In genomic region chr10:101014230-101014884, GRCh38 we compare ENCODE assay signal across 8 cellular contexts. TPM values are rescaled to one million over a fixed set of nuclear protein-coding genes. Genes with fewer than 3 reads are reported as not detected.
A peak's percentile ranks its signal among the peaks of the same experiment; 100 is the strongest.
DNase-seq lines count a peak whose midpoint lies in the region; ATAC-seq and TF ChIP-seq lines count a peak whose summit lies in the region.

No MANE protein-coding gene starts in this region.

- DNase-seq in GOT3 (lab: John Stamatoyannopoulos, UW) (peak; percentile 27), OCI-M2 (lab: John Stamatoyannopoulos, UW; ENCODE audit: unreplicated experiment) (peak; percentile 68), fibroblast of villous mesenchyme (ENCODE audit: low read depth) (peak; percentile 67), omental fat pad (ENCODE audit: low spot score) (peak; percentile 97), thyroid gland (peak; percentile 79 to 83)
- peak; percentile 58 for DNase-seq in activated T-helper 2 cell treated with anti-CD3 and anti-CD28 coated beads, Interferon-gamma antibody, Interleukin-2, Interleukin-4, amounts not matched to agents 10 μg/mL and 5 μg/mL and 100 μg/mL, durations not matched to agents 14 hours and 24 hours and 36 hours (ENCODE audit: low spot score)

- H3K9ac ChIP-seq in BLaER1 treated with 17β-estradiol and CSF1 and Interleukin-3, amounts not matched to agents 10 nM and 100 nM = no peak overlapping the region

- no peaks in the 10 kb centered on the region for H3K36me3 Mint-ChIP-seq in activated T-helper 2 cell treated with anti-CD3 and anti-CD28 coated beads, Interferon-gamma antibody, Interleukin-2, Interleukin-4, amounts not matched to agents 10 μg/mL and 5 μg/mL and 100 μg/mL, durations not matched to agents 14 hours and 24 hours and 36 hours (ENCODE audit: low read depth)

- intact Hi-C loops in activated T-helper 2 cell treated with anti-CD3 and anti-CD28 coated beads, Interferon-gamma antibody, Interleukin-2, Interleukin-4, amounts not matched to agents 10 μg/mL and 5 μg/mL and 100 μg/mL, durations not matched to agents 14 hours and 24 hours and 36 hours (cut with micrococcal nuclease) = loop anchor here (5.0 kb wide), 1 partner anchor 47 kb away; the partner anchor contains the start of gene SEMA4G
- intact Hi-C loops in thyroid gland (cut with DNase I) = no loop called here

- no peaks in the 10 kb centered on the region for H3K9me3 ChIP-seq in BLaER1 treated with 17β-estradiol and CSF1 and Interleukin-3, amounts not matched to agents 10 nM and 100 nM (replicated peaks in 1 of 11)
- no peaks in the 10 kb centered on the region for H3K9me3 ChIP-seq in thyroid gland

- 20 to 21% methylated on average over 11 of the region's 11 CpGs for WGBS in thyroid gland, 2 donors

- peak overlapping the region; percentile 40 for H3K27ac Mint-ChIP-seq in activated T-helper 2 cell treated with anti-CD3 and anti-CD28 coated beads, Interferon-gamma antibody, Interleukin-2, Interleukin-4, amounts not matched to agents 10 μg/mL and 5 μg/mL and 100 μg/mL, durations not matched to agents 14 hours and 24 hours and 36 hours

- H3K4me1 ChIP-seq in BLaER1 treated with 17β-estradiol and CSF1 and Interleukin-3, amounts not matched to agents 10 nM and 100 nM = peaks cover 63 to 79% (median 70%) of the 10 kb centered on the region in 10 experiments
- peaks cover 7 to 17% of the 10 kb centered on the region in 2 donors for H3K4me1 ChIP-seq in thyroid gland

- no peaks in the 10 kb centered on the region for H3K36me3 ChIP-seq in BLaER1 treated with 17β-estradiol and CSF1 and Interleukin-3, amounts not matched to agents 10 nM and 100 nM
- H3K36me3 ChIP-seq in thyroid gland = no peaks in the 10 kb centered on the region

- peaks cover 0 to 10% (median 0%) of the 10 kb centered on the region in 11 experiments; a peak in 1 of 22 replicates for H4K20me1 ChIP-seq in BLaER1 treated with 17β-estradiol and CSF1 and Interleukin-3, amounts not matched to agents 10 nM and 100 nM

- peak overlapping the region in 2 of 11 experiments; percentile 30 to 47; a peak in 2 of 22 replicates for H3K27ac ChIP-seq in BLaER1 treated with 17β-estradiol and CSF1 and Interleukin-3, amounts not matched to agents 10 nM and 100 nM
- H3K27ac ChIP-seq in thyroid gland = no peak overlapping the region

- peak; percentile 96 for TF ChIP-seq CTCF in fibroblast of villous mesenchyme (IDR thresholded peaks at IDR 0.05; ENCODE audit: insufficient read depth, low read depth, low read length)
- peak in 1 of 3 donors; percentile 79 for TF ChIP-seq CTCF in omental fat pad (IDR thresholded peaks at IDR 0.05)
- TF ChIP-seq CTCF in thyroid gland (IDR thresholded peaks at IDR 0.05) = peak; percentile 80 to 95 (median 86)

- H3K4me3 ChIP-seq in BLaER1 treated with 17β-estradiol and CSF1 and Interleukin-3, amounts not matched to agents 10 nM and 100 nM = no peak overlapping the region
- no peak overlapping the region for H3K4me3 ChIP-seq in fibroblast of villous mesenchyme (ENCODE audit: low read depth, low read length)
- no peak overlapping the region for H3K4me3 ChIP-seq in thyroid gland (replicated peaks in 1 of 3)

- no peaks in the 10 kb centered on the region; a peak in 1 of 22 replicates for H3K27me3 ChIP-seq in BLaER1 treated with 17β-estradiol and CSF1 and Interleukin-3, amounts not matched to agents 10 nM and 100 nM
- H3K27me3 ChIP-seq in thyroid gland = peaks cover 7% of the 10 kb centered on the region

- H3K9me3 Mint-ChIP-seq in activated T-helper 2 cell treated with anti-CD3 and anti-CD28 coated beads, Interferon-gamma antibody, Interleukin-2, Interleukin-4, amounts not matched to agents 10 μg/mL and 5 μg/mL and 100 μg/mL, durations not matched to agents 14 hours and 24 hours and 36 hours = no peaks in the 10 kb centered on the region

- no peak for TF ChIP-seq POLR2A in thyroid gland (IDR thresholded peaks at IDR 0.05)

- H3K4me1 Mint-ChIP-seq in activated T-helper 2 cell treated with anti-CD3 and anti-CD28 coated beads, Interferon-gamma antibody, Interleukin-2, Interleukin-4, amounts not matched to agents 10 μg/mL and 5 μg/mL and 100 μg/mL, durations not matched to agents 14 hours and 24 hours and 36 hours (ENCODE audit: low read depth) = peaks cover 26% of the 10 kb centered on the region

- peaks cover 25% of the 10 kb centered on the region for H3K27me3 Mint-ChIP-seq in activated T-helper 2 cell treated with anti-CD3 and anti-CD28 coated beads, Interferon-gamma antibody, Interleukin-2, Interleukin-4, amounts not matched to agents 10 μg/mL and 5 μg/mL and 100 μg/mL, durations not matched to agents 14 hours and 24 hours and 36 hours (ENCODE audit: low read depth)

- H3K4me2 ChIP-seq in BLaER1 treated with 17β-estradiol and CSF1 and Interleukin-3, amounts not matched to agents 10 nM and 100 nM = peak overlapping the region; percentile 45 to 95 (median 77); a peak in 21 of 22 replicates

- ATAC-seq in omental fat pad (ENCODE audit: low FRiP score) (peak; percentile 31), HG02970 (IDR thresholded peaks at IDR 0.05; ENCODE audit: low FRiP score, unreplicated experiment) (no peak)

- H3K4me3 Mint-ChIP-seq in activated T-helper 2 cell treated with anti-CD3 and anti-CD28 coated beads, Interferon-gamma antibody, Interleukin-2, Interleukin-4, amounts not matched to agents 10 μg/mL and 5 μg/mL and 100 μg/mL, durations not matched to agents 14 hours and 24 hours and 36 hours (ENCODE audit: low read depth) = no peak overlapping the region

RNA-seq across cellular contexts. Expression of gene LZTS2, which starts 14.7 kb away (rescaled TPM):
- total RNA-seq in activated T-helper 2 cell treated with anti-CD3 and anti-CD28 coated beads, Interferon-gamma antibody, Interleukin-2, Interleukin-4, amounts not matched to agents 10 μg/mL and 5 μg/mL and 100 μg/mL, durations not matched to agents 14 hours and 24 hours and 36 hours = 19.2 and 22.2 TPM in 2 replicates
- total RNA-seq in fibroblast of villous mesenchyme (87.7 and 134 TPM in 2 replicates), omental fat pad (10 to 100 TPM; 59.4 to 98.0 (median 72.6) TPM), thyroid gland (100 to 1,000 TPM in 1 of 4 donors, 10 to 100 TPM in 3; 75.4 to 107 (median 88.1) TPM)

RNA-seq across cellular contexts. Expression of gene PDZD7, which starts 16.6 kb away (rescaled TPM):
- 0.53 and 0.64 TPM in 2 replicates for total RNA-seq in activated T-helper 2 cell treated with anti-CD3 and anti-CD28 coated beads, Interferon-gamma antibody, Interleukin-2, Interleukin-4, amounts not matched to agents 10 μg/mL and 5 μg/mL and 100 μg/mL, durations not matched to agents 14 hours and 24 hours and 36 hours
- 1.7 and 1.9 TPM in 2 replicates for total RNA-seq in fibroblast of villous mesenchyme
- total RNA-seq in omental fat pad = 1 to 10 TPM in 1 of 4 donors, under 1 TPM in 3; 0.12 to 3.3 (median 0.30) TPM
- total RNA-seq in thyroid gland = 1 to 10 TPM in 1 of 4 donors, under 1 TPM in 3; 0.24 to 1.1 (median 0.69) TPM

RNA-seq across cellular contexts. Expression of gene SFXN3, which starts 16.7 kb away (rescaled TPM):
- 41.3 and 44.3 TPM in 2 replicates for total RNA-seq in activated T-helper 2 cell treated with anti-CD3 and anti-CD28 coated beads, Interferon-gamma antibody, Interleukin-2, Interleukin-4, amounts not matched to agents 10 μg/mL and 5 μg/mL and 100 μg/mL, durations not matched to agents 14 hours and 24 hours and 36 hours
- total RNA-seq in fibroblast of villous mesenchyme (81.6 and 97.0 TPM in 2 replicates), omental fat pad (10 to 100 TPM; 54.8 to 97.3 (median 71.2) TPM), thyroid gland (10 to 100 TPM; 35.8 to 56.8 (median 43.3) TPM)

RNA-seq across cellular contexts. Expression of gene TWNK, which starts 27.0 kb away (rescaled TPM):
- total RNA-seq in activated T-helper 2 cell treated with anti-CD3 and anti-CD28 coated beads, Interferon-gamma antibody, Interleukin-2, Interleukin-4, amounts not matched to agents 10 μg/mL and 5 μg/mL and 100 μg/mL, durations not matched to agents 14 hours and 24 hours and 36 hours = 25.9 and 27.2 TPM in 2 replicates
- total RNA-seq in fibroblast of villous mesenchyme (3.2 and 3.9 TPM in 2 replicates), omental fat pad (10 to 100 TPM in 1 of 4 donors, 1 to 10 TPM in 3; 4.6 to 20.8 (median 6.9) TPM), thyroid gland (1 to 10 TPM; 5.5 to 7.7 (median 6.8) TPM)

RNA-seq across cellular contexts. Expression of gene MRPL43, which starts 27.1 kb away (rescaled TPM):
- 62.7 TPM in 2 replicates for total RNA-seq in activated T-helper 2 cell treated with anti-CD3 and anti-CD28 coated beads, Interferon-gamma antibody, Interleukin-2, Interleukin-4, amounts not matched to agents 10 μg/mL and 5 μg/mL and 100 μg/mL, durations not matched to agents 14 hours and 24 hours and 36 hours
- total RNA-seq in fibroblast of villous mesenchyme (51.8 and 67.3 TPM in 2 replicates), omental fat pad (10 to 100 TPM; 59.7 to 97.0 (median 79.3) TPM), thyroid gland (100 to 1,000 TPM in 3 of 4 donors, 10 to 100 TPM in 1; 86.1 to 178 (median 145) TPM)

Comparison
In these comparisons a context has a peak if more than half of its experiments do, and no peak if none do; other contexts are left out.
1. DNase-seq: peak in every context shown above with its lines; median percentile 97 in omental fat pad; 81 in thyroid gland; 68 in OCI-M2; 67 in fibroblast of villous mesenchyme; 58 in activated T-helper 2 cell treated with anti-CD3 and anti-CD28 coated beads, Interferon-gamma antibody, Interleukin-2, Interleukin-4, amounts not matched to agents 10 μg/mL and 5 μg/mL and 100 μg/mL, durations not matched to agents 14 hours and 24 hours and 36 hours; 27 in GOT3.